Comparison of ENCODE assay signal across 8 cellular contexts in genomic region chr4:110198472-110199419, GRCh38. TPM values are rescaled to one million over a fixed set of nuclear protein-coding genes. Genes with fewer than 3 reads are reported as not detected.
A peak's percentile ranks its signal among the peaks of the same experiment; 100 is the strongest.
DNase-seq lines count a peak whose midpoint lies in the region; ATAC-seq and TF ChIP-seq lines count a peak whose summit lies in the region.

TSS of gene ELOVL6 (minus strand) at chr4:110198615. CDS start at chr4:110198335, 280 bp downstream.

- H3K9me3 ChIP-seq in subcutaneous abdominal adipose tissue (ENCODE audit: control insufficient read depth in 5 of 5, low read length in 5 of 5): no peaks in the 10 kb centered on the region

- peaks cover 6 to 8% of the 10 kb centered on the region in 2 donors for H3K36me3 Mint-ChIP-seq in activated T-cell treated with anti-CD3 and anti-CD28 coated beads, Interleukin-2, amount 50 U/mL, for 72 hours (ENCODE audit: insufficient read depth in 2 of 2)

- H3K27me3 ChIP-seq in GM06990 (replicated peaks; ENCODE audit: control insufficient read depth, insufficient read depth, low read length) (no peaks in the 10 kb centered on the region), subcutaneous abdominal adipose tissue (ENCODE audit: control insufficient read depth in 5 of 5, insufficient read depth in 4 of 5, low read length in 5 of 5) (no peaks in the 10 kb centered on the region)

- ATAC-seq in HG03432 (IDR thresholded peaks at IDR 0.05; ENCODE audit: unreplicated experiment): peak; percentile 23
- ATAC-seq in activated T-cell treated with anti-CD3 and anti-CD28 coated beads, Interleukin-2, amount 50 U/mL, for 72 hours (replicated peaks in 1 of 2): peak; percentile 18 to 33
- ATAC-seq in GM21717 (IDR thresholded peaks at IDR 0.05; ENCODE audit: unreplicated experiment): no peak

- H3K36me3 ChIP-seq in GM06990 (ENCODE audit: control insufficient read depth, insufficient read depth, low read length) (no peaks in the 10 kb centered on the region), subcutaneous abdominal adipose tissue (ENCODE audit: control insufficient read depth in 5 of 5, insufficient read depth in 5 of 5, low read length in 5 of 5) (no peaks in the 10 kb centered on the region)

- H3K4me1 Mint-ChIP-seq in activated T-cell treated with anti-CD3 and anti-CD28 coated beads, Interleukin-2, amount 50 U/mL, for 72 hours (ENCODE audit: low read depth): peaks cover 24% of the 10 kb centered on the region

- peak; percentile 69 for DNase-seq in GM06990 (ENCODE audit: extremely low read depth, insufficient read length)
- DNase-seq in NOMO-1 treated with dmso at 0.1 percent for 144 hours (lab: John Stamatoyannopoulos, UW; ENCODE audit: unreplicated experiment): peak; percentile 62
- peak; percentile 41 to 57 for DNase-seq in activated T-cell treated with anti-CD3 and anti-CD28 coated beads, Interleukin-2, amount 50 U/mL, for 72 hours
- peak; percentile 81 for DNase-seq in fibroblast of mammary gland (ENCODE audit: low read depth)
- peak; percentile 79 for DNase-seq in myocyte (ENCODE audit: low read depth)

- H3K4me3 Mint-ChIP-seq in activated T-cell treated with anti-CD3 and anti-CD28 coated beads, Interleukin-2, amount 50 U/mL, for 72 hours: peak within 1 kb of the TSS; percentile 90 to 93

- peak within 1 kb of the TSS; percentile 90 for H3K27ac ChIP-seq in subcutaneous abdominal adipose tissue (ENCODE audit: low read depth, low read length)

- H3K4me3 ChIP-seq in GM06990 (replicated peaks; ENCODE audit: low read depth, low read length) (peak within 1 kb of the TSS; percentile 80), fibroblast of mammary gland (ENCODE audit: control insufficient read depth, low read depth, low read length) (peak within 1 kb of the TSS; percentile 88), subcutaneous abdominal adipose tissue (ENCODE audit: low read depth in 1 of 5, low read length in 5 of 5) (peak within 1 kb of the TSS; percentile 87 to 96 (median 92))

- H3K27ac Mint-ChIP-seq in activated T-cell treated with anti-CD3 and anti-CD28 coated beads, Interleukin-2, amount 50 U/mL, for 72 hours: peak within 1 kb of the TSS; percentile 85

- peak within 1 kb of the TSS; percentile 46 to 87 (median 78) for H3K9ac ChIP-seq in subcutaneous abdominal adipose tissue (ENCODE audit: low read length in 5 of 5)

- H3K27me3 Mint-ChIP-seq in activated T-cell treated with anti-CD3 and anti-CD28 coated beads, Interleukin-2, amount 50 U/mL, for 72 hours (ENCODE audit: low read depth): no peaks in the 10 kb centered on the region

- TF ChIP-seq CTCF in GM06990 (IDR thresholded peaks at IDR 0.05; ENCODE audit: insufficient read depth, low read length, poor library complexity, severe bottlenecking) (no peak), fibroblast of mammary gland (conservative IDR thresholded peaks at IDR 0.05; ENCODE audit: control insufficient read depth, insufficient read depth, low read depth, low read length) (no peak)

- H3K4me1 ChIP-seq in subcutaneous abdominal adipose tissue (ENCODE audit: control insufficient read depth in 5 of 5, insufficient read depth in 5 of 5, low read length in 5 of 5): peaks cover 0 to 34% (median 30%) of the 10 kb centered on the region in 5 donors

- no peaks in the 10 kb centered on the region for H3K9me3 Mint-ChIP-seq in activated T-cell treated with anti-CD3 and anti-CD28 coated beads, Interleukin-2, amount 50 U/mL, for 72 hours

RNA-seq across cellular contexts. Expression of gene ELOVL6, which starts in this region (rescaled TPM):
- total RNA-seq in activated T-cell treated with anti-CD3 and anti-CD28 coated beads, Interleukin-2, amount 50 U/mL, for 72 hours: 10 to 100 TPM; 15.8 to 21.3 TPM
- total RNA-seq in myocyte: 3.6 and 8.9 TPM in 2 replicates
- polyA plus RNA-seq in myocyte (2012): 6.0 TPM
